7 cellular contexts compared by ENCODE assay signal in genomic region chr7:151011616-151012015, GRCh38. TPM values are rescaled to one million over a fixed set of nuclear protein-coding genes. Genes with fewer than 3 reads are reported as not detected.
DNase-seq lines count a peak whose midpoint lies in the region; ATAC-seq and TF ChIP-seq lines count a peak whose summit lies in the region.
"Not testable (repeated sequence)": the region's sequence is repeated elsewhere in the genome, so short reads cannot be mapped to it uniquely, and the experiment has no call there.

No MANE protein-coding gene starts in this region.

- H3K27me3 ChIP-seq in CD4-positive, CD25-positive, alpha-beta regulatory T cell (ENCODE audit: control insufficient read depth, insufficient read depth, low read length); PC-9 (ENCODE audit: insufficient read depth, low read depth): not testable (repeated sequence)

- intact Hi-C loops in PC-9 (cut with micrococcal nuclease; ENCODE audit: unreplicated experiment): not testable (repeated sequence)
- intact Hi-C loops in activated CD4-positive, alpha-beta memory T cell treated with anti-CD3 and anti-CD28 coated beads for 36 hours (cut with micrococcal nuclease): loop anchor here (5.0 kb wide), 1 partner anchor 34 kb away; the partner anchor contains the start of gene KCNH2
- intact Hi-C loops in activated T-helper 2 cell treated with anti-CD3 and anti-CD28 coated beads, Interferon-gamma antibody, Interleukin-2, Interleukin-4, amounts not matched to agents 10 μg/mL and 5 μg/mL and 100 μg/mL, durations not matched to agents 14 hours and 24 hours and 36 hours (cut with micrococcal nuclease): loop anchor here (5.0 kb wide), 2 partner anchors 34 to 46 kb away; partner anchors contain the start of genes CDK5, KCNH2 and SLC4A2

- TF ChIP-seq CTCF in PC-9 (conservative IDR thresholded peaks at IDR 0.05); brain (conservative IDR thresholded peaks at IDR 0.05); neural crest cell (conservative IDR thresholded peaks at IDR 0.05): not testable (repeated sequence)

- DNase-seq in CD4-positive, CD25-positive, alpha-beta regulatory T cell; PC-9; activated CD4-positive, alpha-beta memory T cell treated with anti-CD3 and anti-CD28 coated beads for 36 hours; activated T-helper 2 cell treated with anti-CD3 and anti-CD28 coated beads, Interferon-gamma antibody, Interleukin-2, Interleukin-4, amounts not matched to agents 10 μg/mL and 5 μg/mL and 100 μg/mL, durations not matched to agents 14 hours and 24 hours and 36 hours (ENCODE audit: low spot score); immature natural killer cell; neural crest cell (ENCODE audit: low read depth, low spot score): not testable (repeated sequence)

- H3K27me3 Mint-ChIP-seq in CD4-positive, CD25-positive, alpha-beta regulatory T cell: peaks cover 15% of the 10 kb centered on the region
- H3K27me3 Mint-ChIP-seq in activated CD4-positive, alpha-beta memory T cell treated with anti-CD3 and anti-CD28 coated beads for 36 hours; activated T-helper 2 cell treated with anti-CD3 and anti-CD28 coated beads, Interferon-gamma antibody, Interleukin-2, Interleukin-4, amounts not matched to agents 10 μg/mL and 5 μg/mL and 100 μg/mL, durations not matched to agents 14 hours and 24 hours and 36 hours (ENCODE audit: low read depth); neural crest cell (ENCODE audit: low read depth): not testable (repeated sequence)
- H3K27me3 Mint-ChIP-seq in brain (peaks cover 33% of the 10 kb centered on the region), immature natural killer cell (ENCODE audit: low read depth in 3 of 3) (peaks cover 22 to 36% (median 30%) of the 10 kb centered on the region in 3 donors)

- H2AFZ ChIP-seq in PC-9: not testable (repeated sequence)

- H3K4me3 ChIP-seq in CD4-positive, CD25-positive, alpha-beta regulatory T cell (ENCODE audit: low read depth, low read length); PC-9: not testable (repeated sequence)

- ATAC-seq in CD4-positive, CD25-positive, alpha-beta regulatory T cell (ENCODE audit: low read depth in 2 of 2): not testable (repeated sequence)

- H3K9me2 ChIP-seq in PC-9 (ENCODE audit: insufficient read depth): not testable (repeated sequence)

- H3K36me3 Mint-ChIP-seq in CD4-positive, CD25-positive, alpha-beta regulatory T cell: peaks cover 17% of the 10 kb centered on the region
- H3K36me3 Mint-ChIP-seq in activated CD4-positive, alpha-beta memory T cell treated with anti-CD3 and anti-CD28 coated beads for 36 hours; activated T-helper 2 cell treated with anti-CD3 and anti-CD28 coated beads, Interferon-gamma antibody, Interleukin-2, Interleukin-4, amounts not matched to agents 10 μg/mL and 5 μg/mL and 100 μg/mL, durations not matched to agents 14 hours and 24 hours and 36 hours (ENCODE audit: low read depth); brain; immature natural killer cell; neural crest cell (ENCODE audit: low read depth): not testable (repeated sequence)

- H3K4me1 ChIP-seq in CD4-positive, CD25-positive, alpha-beta regulatory T cell (ENCODE audit: control insufficient read depth, insufficient read depth, low read length, poor library complexity, severe bottlenecking): peaks cover 93% of the 10 kb centered on the region
- H3K4me1 ChIP-seq in PC-9 (replicated peaks; ENCODE audit: insufficient read depth): peaks cover 26% of the 10 kb centered on the region

- H3K4me2 ChIP-seq in PC-9: peak overlapping the region; percentile 18; the same call in 1 of the 2 replicates

- H3K9me3 Mint-ChIP-seq in CD4-positive, CD25-positive, alpha-beta regulatory T cell; activated CD4-positive, alpha-beta memory T cell treated with anti-CD3 and anti-CD28 coated beads for 36 hours; activated T-helper 2 cell treated with anti-CD3 and anti-CD28 coated beads, Interferon-gamma antibody, Interleukin-2, Interleukin-4, amounts not matched to agents 10 μg/mL and 5 μg/mL and 100 μg/mL, durations not matched to agents 14 hours and 24 hours and 36 hours; brain; immature natural killer cell; neural crest cell: not testable (repeated sequence)

- CTCF ChIA-PET in PC-9 (lab: Charles Lee): interaction anchor here (0.6 kb wide), 1 partner anchor 303 kb away, joined by 8 read pairs; no protein-coding TSS in a partner anchor
- CTCF ChIA-PET in activated CD4-positive, alpha-beta memory T cell treated with anti-CD3 and anti-CD28 coated beads for 36 hours (lab: Charles Lee): interaction anchor here (0.9 to 6.8 kb wide), 11 partner anchors 6 to 113 kb away, joined by 3 to 78 read pairs (median 6); partner anchors contain the start of gene ABCB8

- H3K9me3 ChIP-seq in CD4-positive, CD25-positive, alpha-beta regulatory T cell (ENCODE audit: control insufficient read depth in 2 of 2, low read length in 2 of 2); PC-9 (ENCODE audit: insufficient read depth, low read depth): not testable (repeated sequence)

- peaks cover 11% of the 10 kb centered on the region for H3F3A ChIP-seq in PC-9 (ENCODE audit: insufficient read depth, low read depth)

- POLR2A ChIA-PET in PC-9 (lab: Charles Lee; ENCODE audit: unreplicated experiment): interaction anchor here (0.6 kb wide), 1 partner anchor 94 kb away, joined by 27 read pairs; no protein-coding TSS in a partner anchor
- POLR2A ChIA-PET in activated CD4-positive, alpha-beta memory T cell treated with anti-CD3 and anti-CD28 coated beads for 36 hours (lab: Charles Lee): interaction anchor here (1.0 to 2.4 kb wide), 5 partner anchors 12 to 50 kb away, joined by 3 to 9 read pairs (median 5); partner anchors contain the start of genes ABCB8, ATG9B and SLC4A2

- peak overlapping the region; percentile 57 to 99 (median 86) for H3K4me3 Mint-ChIP-seq in CD4-positive, CD25-positive, alpha-beta regulatory T cell
- H3K4me3 Mint-ChIP-seq in activated CD4-positive, alpha-beta memory T cell treated with anti-CD3 and anti-CD28 coated beads for 36 hours: peak overlapping the region; percentile 46
- H3K4me3 Mint-ChIP-seq in activated T-helper 2 cell treated with anti-CD3 and anti-CD28 coated beads, Interferon-gamma antibody, Interleukin-2, Interleukin-4, amounts not matched to agents 10 μg/mL and 5 μg/mL and 100 μg/mL, durations not matched to agents 14 hours and 24 hours and 36 hours (ENCODE audit: low read depth): peak overlapping the region; percentile 27
- peak overlapping the region in 2 of 5 experiments; percentile 3 to 15 for H3K4me3 Mint-ChIP-seq in brain
- H3K4me3 Mint-ChIP-seq in immature natural killer cell: peak overlapping the region; percentile 43 to 75 (median 57)
- H3K4me3 Mint-ChIP-seq in neural crest cell: not testable (repeated sequence)

- not testable (repeated sequence) for H4K20me1 ChIP-seq in PC-9 (ENCODE audit: insufficient read depth)

- not testable (repeated sequence) for H3K79me2 ChIP-seq in PC-9 (ENCODE audit: low read depth)

- peak overlapping the region; percentile 96 to 99 (median 98) for H3K27ac Mint-ChIP-seq in CD4-positive, CD25-positive, alpha-beta regulatory T cell
- H3K27ac Mint-ChIP-seq in activated CD4-positive, alpha-beta memory T cell treated with anti-CD3 and anti-CD28 coated beads for 36 hours: peak overlapping the region; percentile 77
- peak overlapping the region; percentile 74 for H3K27ac Mint-ChIP-seq in activated T-helper 2 cell treated with anti-CD3 and anti-CD28 coated beads, Interferon-gamma antibody, Interleukin-2, Interleukin-4, amounts not matched to agents 10 μg/mL and 5 μg/mL and 100 μg/mL, durations not matched to agents 14 hours and 24 hours and 36 hours
- peak overlapping the region in 3 of 5 experiments; percentile 49 to 97 (median 54) for H3K27ac Mint-ChIP-seq in brain
- H3K27ac Mint-ChIP-seq in immature natural killer cell: peak overlapping the region; percentile 72 to 98 (median 95)
- peak overlapping the region; percentile 75 for H3K27ac Mint-ChIP-seq in neural crest cell (ENCODE audit: unreplicated experiment)

- BruUV-seq in PC-9 (replicated peaks; lab: Mats Ljungman, UMichigan): not testable (repeated sequence)

- peak overlapping the region; percentile 96 for H3K27ac ChIP-seq in CD4-positive, CD25-positive, alpha-beta regulatory T cell (ENCODE audit: insufficient read depth, low read length, poor library complexity, severe bottlenecking)
- H3K27ac ChIP-seq in PC-9: peak overlapping the region; percentile 31; the same call in 1 of the 2 replicates

- H3K4me1 Mint-ChIP-seq in CD4-positive, CD25-positive, alpha-beta regulatory T cell: peaks cover 13 to 90% (median 57%) of the 10 kb centered on the region in 4 donors
- peaks cover 77% of the 10 kb centered on the region for H3K4me1 Mint-ChIP-seq in activated CD4-positive, alpha-beta memory T cell treated with anti-CD3 and anti-CD28 coated beads for 36 hours (ENCODE audit: low read depth)
- peaks cover 64% of the 10 kb centered on the region for H3K4me1 Mint-ChIP-seq in activated T-helper 2 cell treated with anti-CD3 and anti-CD28 coated beads, Interferon-gamma antibody, Interleukin-2, Interleukin-4, amounts not matched to agents 10 μg/mL and 5 μg/mL and 100 μg/mL, durations not matched to agents 14 hours and 24 hours and 36 hours (ENCODE audit: low read depth)
- H3K4me1 Mint-ChIP-seq in brain: peaks cover 60% of the 10 kb centered on the region
- H3K4me1 Mint-ChIP-seq in immature natural killer cell: peaks cover 73 to 80% of the 10 kb centered on the region in 2 donors
- H3K4me1 Mint-ChIP-seq in neural crest cell: peaks cover 47% of the 10 kb centered on the region

- H3K36me3 ChIP-seq in CD4-positive, CD25-positive, alpha-beta regulatory T cell (ENCODE audit: control insufficient read depth, insufficient read depth, low read length); PC-9 (ENCODE audit: low read depth): not testable (repeated sequence)

RNA-seq across cellular contexts. Expression of gene ATG9B, which starts 12.7 kb away (rescaled TPM):
- total RNA-seq in CD4-positive, CD25-positive, alpha-beta regulatory T cell: 21.2 TPM
- polyA plus RNA-seq in CD4-positive, CD25-positive, alpha-beta regulatory T cell: 10 to 100 TPM; 18.6 to 38.7 (median 36.2) TPM
- total RNA-seq in PC-9 (2021) (9.7 and 13.7 TPM in 2 replicates), neural crest cell (8.0 and 9.2 TPM in 2 replicates)
- total RNA-seq in activated CD4-positive, alpha-beta memory T cell treated with anti-CD3 and anti-CD28 coated beads for 36 hours: 1 to 10 TPM; 3.5 to 4.6 TPM
- 5.0 and 6.4 TPM in 2 replicates for total RNA-seq in activated T-helper 2 cell treated with anti-CD3 and anti-CD28 coated beads, Interferon-gamma antibody, Interleukin-2, Interleukin-4, amounts not matched to agents 10 μg/mL and 5 μg/mL and 100 μg/mL, durations not matched to agents 14 hours and 24 hours and 36 hours
- polyA plus RNA-seq in brain (ENCODE audit: insufficient read depth, low read depth, low replicate concordance) (0.24 TPM), immature natural killer cell (1 to 10 TPM in 2 of 3 donors, not detected in 1; 1.9 to 5.7 TPM)

RNA-seq across cellular contexts. Expression of gene ABCB8, which starts 16.6 kb away (rescaled TPM):
- total RNA-seq in CD4-positive, CD25-positive, alpha-beta regulatory T cell: 61.4 TPM
- polyA plus RNA-seq in CD4-positive, CD25-positive, alpha-beta regulatory T cell: 10 to 100 TPM; 16.9 to 20.6 (median 18.6) TPM
- total RNA-seq in PC-9 (2021) (51.8 and 61.9 TPM in 2 replicates), neural crest cell (42.3 and 43.5 TPM in 2 replicates)
- 10 to 100 TPM; 48.4 to 49.5 TPM for total RNA-seq in activated CD4-positive, alpha-beta memory T cell treated with anti-CD3 and anti-CD28 coated beads for 36 hours
- 59.5 and 59.6 TPM in 2 replicates for total RNA-seq in activated T-helper 2 cell treated with anti-CD3 and anti-CD28 coated beads, Interferon-gamma antibody, Interleukin-2, Interleukin-4, amounts not matched to agents 10 μg/mL and 5 μg/mL and 100 μg/mL, durations not matched to agents 14 hours and 24 hours and 36 hours
- polyA plus RNA-seq in brain (ENCODE audit: insufficient read depth, low read depth, low replicate concordance) (29.9 TPM), immature natural killer cell (10 to 100 TPM; 17.6 to 26.5 (median 23.3) TPM)

RNA-seq across cellular contexts. Expression of gene NOS3, which starts 20.8 kb away (rescaled TPM):
- 10.7 TPM for total RNA-seq in CD4-positive, CD25-positive, alpha-beta regulatory T cell
- polyA plus RNA-seq in CD4-positive, CD25-positive, alpha-beta regulatory T cell: 1 to 10 TPM; 3.2 to 8.8 (median 7.1) TPM
- 1.8 and 3.2 TPM in 2 replicates for total RNA-seq in PC-9 (2021)
- total RNA-seq in activated CD4-positive, alpha-beta memory T cell treated with anti-CD3 and anti-CD28 coated beads for 36 hours: 10 to 100 TPM; 10.4 to 13.2 TPM
- 9.8 TPM in 2 replicates for total RNA-seq in activated T-helper 2 cell treated with anti-CD3 and anti-CD28 coated beads, Interferon-gamma antibody, Interleukin-2, Interleukin-4, amounts not matched to agents 10 μg/mL and 5 μg/mL and 100 μg/mL, durations not matched to agents 14 hours and 24 hours and 36 hours
- polyA plus RNA-seq in brain (ENCODE audit: insufficient read depth, low read depth, low replicate concordance): 4.2 TPM
- 1 to 10 TPM in 2 of 3 donors, under 1 TPM in 1; 0.21 to 4.9 (median 2.4) TPM for polyA plus RNA-seq in immature natural killer cell
- 6.1 and 7.4 TPM in 2 replicates for total RNA-seq in neural crest cell

RNA-seq across cellular contexts. Expression of gene KCNH2, which starts 33.5 kb away (rescaled TPM):
- total RNA-seq in CD4-positive, CD25-positive, alpha-beta regulatory T cell: 3.5 TPM
- polyA plus RNA-seq in CD4-positive, CD25-positive, alpha-beta regulatory T cell: 1 to 10 TPM in 3 of 4 donors, under 1 TPM in 1; 0.83 to 2.8 (median 1.5) TPM
- total RNA-seq in PC-9 (2021) (1.5 and 1.6 TPM in 2 replicates), neural crest cell (10.7 and 12.4 TPM in 2 replicates)
- under 1 TPM; 0.34 to 0.45 TPM for total RNA-seq in activated CD4-positive, alpha-beta memory T cell treated with anti-CD3 and anti-CD28 coated beads for 36 hours
- total RNA-seq in activated T-helper 2 cell treated with anti-CD3 and anti-CD28 coated beads, Interferon-gamma antibody, Interleukin-2, Interleukin-4, amounts not matched to agents 10 μg/mL and 5 μg/mL and 100 μg/mL, durations not matched to agents 14 hours and 24 hours and 36 hours: 0.30 and 0.41 TPM in 2 replicates
- polyA plus RNA-seq in brain (ENCODE audit: insufficient read depth, low read depth, low replicate concordance) (49.2 TPM), immature natural killer cell (not detected)

RNA-seq across cellular contexts. Expression of gene ASIC3, which starts 36.7 kb away (rescaled TPM):
- total RNA-seq in CD4-positive, CD25-positive, alpha-beta regulatory T cell: 5.9 TPM
- not detected for polyA plus RNA-seq in CD4-positive, CD25-positive, alpha-beta regulatory T cell
- 7.6 and 10.5 TPM in 2 replicates for total RNA-seq in PC-9 (2021)
- total RNA-seq in activated CD4-positive, alpha-beta memory T cell treated with anti-CD3 and anti-CD28 coated beads for 36 hours: 1 to 10 TPM; 5.3 to 7.6 TPM
- total RNA-seq in activated T-helper 2 cell treated with anti-CD3 and anti-CD28 coated beads, Interferon-gamma antibody, Interleukin-2, Interleukin-4, amounts not matched to agents 10 μg/mL and 5 μg/mL and 100 μg/mL, durations not matched to agents 14 hours and 24 hours and 36 hours: 3.3 and 4.0 TPM in 2 replicates
- polyA plus RNA-seq in brain (ENCODE audit: insufficient read depth, low read depth, low replicate concordance): 2.0 TPM
- polyA plus RNA-seq in immature natural killer cell: not detected
- 4.7 and 6.0 TPM in 2 replicates for total RNA-seq in neural crest cell
